17 cellular contexts compared by ENCODE assay signal in the genomic region with DNA sequence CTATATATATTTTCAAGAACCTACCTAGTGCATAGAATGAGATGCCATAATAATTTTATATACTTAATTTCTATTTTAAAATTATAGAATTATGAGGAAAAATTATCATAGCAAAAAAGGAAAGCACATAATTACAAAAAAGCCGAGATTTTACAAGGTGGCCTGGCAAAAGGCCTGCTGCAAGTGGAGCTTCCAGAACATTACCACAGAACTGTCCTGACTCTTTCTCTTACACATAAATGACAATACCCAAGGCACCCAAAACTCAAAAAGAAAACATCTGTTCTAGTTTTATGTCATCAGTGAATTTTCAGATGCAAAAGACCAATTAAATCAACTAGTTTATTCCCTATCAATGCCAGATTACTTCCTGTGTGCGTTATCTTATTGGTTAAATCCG.
"Had no signal": no experiment of that assay in that cellular context is flagged by ENCODE, and none has a peak within 500 bp of the region (broad histone marks: within the 10 kb centered on the region; RNA-seq: fewer than 3 reads in every experiment).

No MANE protein-coding gene starts in this region.

- ATAC-seq: mucosa of descending colon; naive thymus-derived CD8-positive, alpha-beta T cell; pancreas; stimulated activated naive B cell treated with anti-CD40 and anti-IgM and Interleukin-4, amounts not matched to agents 10 μg/mL and 1 μg/mL and 100 μg/mL, for 72 hours; stimulated activated naive CD8-positive, alpha-beta T cell treated with anti-CD3 and anti-CD28 coated beads, Interleukin-15, amount 100 ng/mL, for 72 hours had no signal

- H3K27me3 ChIP-seq: neural progenitor cell, pancreas, spleen, testis had no signal

- H3K4me1 ChIP-seq: neural progenitor cell, testis had no signal

- H3K36me3 ChIP-seq: neural progenitor cell, pancreas, spleen had no signal

- H3K27ac Mint-ChIP-seq: naive thymus-derived CD8-positive, alpha-beta T cell; neural progenitor cell; progenitor cell of endocrine pancreas; stimulated activated naive B cell treated with anti-CD40 and anti-IgM and Interleukin-4, amounts not matched to agents 10 μg/mL and 1 μg/mL and 100 μg/mL, for 72 hours; stimulated activated naive CD8-positive, alpha-beta T cell treated with anti-CD3 and anti-CD28 coated beads, Interleukin-15, amount 100 ng/mL, for 72 hours had no signal

- H3K9me3 ChIP-seq: mucosa of descending colon, pancreas, spleen, testis had no signal

- FAIRE-seq: colon, pancreas had no signal

- DNase-seq: erythroblast; foreskin melanocyte; islet precursor cell; mucosa of descending colon; naive thymus-derived CD8-positive, alpha-beta T cell; nucleus accumbens; pancreas; spleen; stimulated activated CD4-positive, alpha-beta T cell treated with anti-CD3 and anti-CD28 coated beads, Interleukin-2, amount 100 ng/mL, for 24 hours; stimulated activated CD4-positive, alpha-beta T cell treated with anti-CD3 and anti-CD28 coated beads, Interleukin-4, amount 100 ng/mL, for 4 hours; stimulated activated naive B cell treated with anti-CD40 and anti-IgM and Interleukin-4, amounts not matched to agents 10 μg/mL and 1 μg/mL and 100 μg/mL, for 72 hours; stimulated activated naive CD8-positive, alpha-beta T cell treated with anti-CD3 and anti-CD28 coated beads, Interleukin-15, amount 100 ng/mL, for 72 hours; testis; trophoblast cell had no signal

- H3K36me3 Mint-ChIP-seq: naive thymus-derived CD8-positive, alpha-beta T cell; neural progenitor cell; stimulated activated naive B cell treated with anti-CD40 and anti-IgM and Interleukin-4, amounts not matched to agents 10 μg/mL and 1 μg/mL and 100 μg/mL, for 72 hours had no signal

- H3K4me1 Mint-ChIP-seq: naive thymus-derived CD8-positive, alpha-beta T cell; stimulated activated naive B cell treated with anti-CD40 and anti-IgM and Interleukin-4, amounts not matched to agents 10 μg/mL and 1 μg/mL and 100 μg/mL, for 72 hours; stimulated activated naive CD8-positive, alpha-beta T cell treated with anti-CD3 and anti-CD28 coated beads, Interleukin-15, amount 100 ng/mL, for 72 hours had no signal

- H3K27me3 Mint-ChIP-seq: progenitor cell of endocrine pancreas had no signal

- H3K9me3 Mint-ChIP-seq: naive thymus-derived CD8-positive, alpha-beta T cell; neural progenitor cell; stimulated activated naive B cell treated with anti-CD40 and anti-IgM and Interleukin-4, amounts not matched to agents 10 μg/mL and 1 μg/mL and 100 μg/mL, for 72 hours; stimulated activated naive CD8-positive, alpha-beta T cell treated with anti-CD3 and anti-CD28 coated beads, Interleukin-15, amount 100 ng/mL, for 72 hours had no signal

- H3K4me2 ChIP-seq: neural progenitor cell had no signal

- H3K4me3 ChIP-seq: mucosa of descending colon, neural progenitor cell, pancreas, spleen, testis had no signal

- H3K4me3 Mint-ChIP-seq: naive thymus-derived CD8-positive, alpha-beta T cell; neural progenitor cell; stimulated activated naive B cell treated with anti-CD40 and anti-IgM and Interleukin-4, amounts not matched to agents 10 μg/mL and 1 μg/mL and 100 μg/mL, for 72 hours; stimulated activated naive CD8-positive, alpha-beta T cell treated with anti-CD3 and anti-CD28 coated beads, Interleukin-15, amount 100 ng/mL, for 72 hours had no signal

- H3K27ac ChIP-seq: neural progenitor cell, pancreas, spleen, testis had no signal
